9 cellular contexts compared by ENCODE assay signal in genomic region chr6:102114402-102114801, GRCh38.
A peak's percentile ranks its signal among the peaks of the same experiment; 100 is the strongest.
DNase-seq lines count a peak whose midpoint lies in the region; ATAC-seq and TF ChIP-seq lines count a peak whose summit lies in the region.
"Had no signal": no experiment of that assay in that cellular context is flagged by ENCODE, and none has a peak within 500 bp of the region (broad histone marks: within the 10 kb centered on the region; RNA-seq: fewer than 3 reads in every experiment).

No MANE protein-coding gene starts in this region.

- H3K4me2 ChIP-seq in smooth muscle cell, result no peak overlapping the region

- TF ChIP-seq CTCF in smooth muscle cell (IDR thresholded peaks at IDR 0.05; ENCODE audit: borderline replicate concordance, insufficient read depth, poor library complexity, severe bottlenecking) (peak; percentile 24), foreskin fibroblast (IDR thresholded peaks at IDR 0.05; ENCODE audit: low read depth, low read length) (no peak)

- H3K4me1 ChIP-seq in SJCRH30, result no peaks in the 10 kb centered on the region
- H3K4me1 ChIP-seq in smooth muscle cell (ENCODE audit: low read depth), result no peaks in the 10 kb centered on the region

- DNase-seq in NCI-H82 (lab: John Stamatoyannopoulos, UW) (peak; percentile 34), NCI-H82 treated with DMSO at 0.1 percent for 48 hours (lab: John Stamatoyannopoulos, UW; ENCODE audit: unreplicated experiment) (no peak), SJCRH30 (peak; percentile 7 to 43), smooth muscle cell (lab: John Stamatoyannopoulos, UW; ENCODE audit: unreplicated experiment) (no peak), foreskin fibroblast (no peak)
- no peak for DNase-seq in activated CD4-positive, alpha-beta T cell treated with anti-CD3 and anti-CD28 coated beads for 1 hour
- DNase-seq: activated T-cell treated with anti-CD3 and anti-CD28 coated beads, Interleukin-2, amount 50 U/mL, for 24 hours had no signal

- ATAC-seq in HG03439 (IDR thresholded peaks at IDR 0.05; ENCODE audit: unreplicated experiment) (peak; percentile 83), GM18502 (IDR thresholded peaks at IDR 0.05; ENCODE audit: poor library complexity, unreplicated experiment) (no peak)

- no peaks in the 10 kb centered on the region for H4K20me1 ChIP-seq in smooth muscle cell (ENCODE audit: low read depth)

- H2AFZ ChIP-seq in smooth muscle cell (ENCODE audit: low read depth), result no peak overlapping the region

- no peaks in the 10 kb centered on the region for H3F3A ChIP-seq in smooth muscle cell (ENCODE audit: low read depth)

- H3K36me3 ChIP-seq in SJCRH30 (no peaks in the 10 kb centered on the region), smooth muscle cell (ENCODE audit: low read depth) (no peaks in the 10 kb centered on the region)

- no peaks in the 10 kb centered on the region for H3K9me3 ChIP-seq in SJCRH30 (replicated peaks)
- no peaks in the 10 kb centered on the region for H3K9me3 ChIP-seq in smooth muscle cell (replicated peaks; ENCODE audit: low read depth)

- no peak overlapping the region for H3K27ac ChIP-seq in SJCRH30
- H3K27ac ChIP-seq in smooth muscle cell (ENCODE audit: low read depth), result no peak overlapping the region

- H3K4me3 ChIP-seq in SJCRH30, result no peak overlapping the region
- H3K4me3 ChIP-seq in smooth muscle cell, result no peak overlapping the region
- H3K4me3 ChIP-seq in foreskin fibroblast (ENCODE audit: low read depth in 1 of 2, low read length in 2 of 2), result no peak overlapping the region

- 52% methylated on average over 2 of the region's 2 CpGs for WGBS in smooth muscle cell (ENCODE audit: low lambda C conversion rate)

- H3K79me2 ChIP-seq in smooth muscle cell (ENCODE audit: low read depth), result no peaks in the 10 kb centered on the region

- H3K27me3 ChIP-seq in SJCRH30 (no peaks in the 10 kb centered on the region), smooth muscle cell (ENCODE audit: low read depth) (no peaks in the 10 kb centered on the region)

- no peak overlapping the region for H3K9ac ChIP-seq in smooth muscle cell (ENCODE audit: low read depth)

Comparison
In these comparisons a context has a peak if more than half of its experiments do, and no peak if none do; other contexts are left out.
1. DNase-seq: peak in NCI-H82 (single experiment) and SJCRH30 (2 of 2); none in NCI-H82 treated with DMSO at 0.1 percent for 48 hours (single experiment), smooth muscle cell (single experiment), activated CD4-positive, alpha-beta T cell treated with anti-CD3 and anti-CD28 coated beads for 1 hour (single experiment) and foreskin fibroblast (0 of 2).